In the genomic region with DNA sequence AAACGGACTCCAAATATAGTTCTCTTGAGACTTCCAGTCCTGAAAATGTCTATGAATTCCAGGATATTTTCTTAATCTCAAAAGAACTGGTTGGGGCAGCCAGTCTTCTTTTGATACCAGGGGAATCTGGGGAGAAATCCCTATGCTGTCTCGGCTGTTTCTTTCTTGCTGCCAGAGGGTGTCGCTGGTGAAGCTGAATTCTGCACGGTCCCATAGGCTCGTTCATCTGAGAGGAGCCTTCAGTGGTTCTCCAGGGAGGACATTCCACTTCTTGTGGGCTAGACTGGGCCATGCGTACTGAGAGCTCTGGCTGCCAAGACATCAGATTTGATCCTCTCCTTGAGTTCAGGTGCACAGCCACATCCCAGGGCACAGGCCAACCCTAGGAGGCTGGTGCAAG, we compare ENCODE assay signal across 9 cellular contexts.
DNase-seq lines count a peak whose midpoint lies in the region; ATAC-seq and TF ChIP-seq lines count a peak whose summit lies in the region.
"Had no signal": no experiment of that assay in that cellular context is flagged by ENCODE, and none has a peak within 500 bp of the region (broad histone marks: within the 10 kb centered on the region; RNA-seq: fewer than 3 reads in every experiment).

No MANE protein-coding gene starts in this region.

- no peaks in the 10 kb centered on the region for H3K36me3 ChIP-seq in HEK293 (ENCODE audit: control insufficient read depth in 2 of 2, insufficient read depth in 1 of 2, low read length in 2 of 2)

- ATAC-seq in HG02870 (IDR thresholded peaks at IDR 0.05; ENCODE audit: unreplicated experiment), result no peak
- no peak for ATAC-seq in GM19467 (IDR thresholded peaks at IDR 0.05; ENCODE audit: unreplicated experiment)
- ATAC-seq: activated T-cell treated with anti-CD3 and anti-CD28 coated beads, Interleukin-2, amount 50 U/mL, for 72 hours had no signal

- H3K9me3 ChIP-seq in HEK293 (ENCODE audit: control insufficient read depth, insufficient read depth, low read depth, low read length), result no peaks in the 10 kb centered on the region

- peak; percentile 42 for TF ChIP-seq CTCF in HEK293 (tag by site-specific recombination; IDR thresholded peaks at IDR 0.05)
- peak; percentile 63 for TF ChIP-seq CTCF in astrocyte of the cerebellum (IDR thresholded peaks at IDR 0.05; ENCODE audit: low read depth, low read length, missing control alignments)

- H3K4me3 ChIP-seq in HEK293 (ENCODE audit: low read depth, low read length) (no peak overlapping the region), astrocyte of the cerebellum (ENCODE audit: low read depth, low read length) (no peak overlapping the region)

- H3K4me1 ChIP-seq in HEK293 (ENCODE audit: control insufficient read depth, insufficient read depth, low read length), result no peaks in the 10 kb centered on the region

- DNase-seq in AG08395 (ENCODE audit: low spot score) (peak; percentile 60), astrocyte of the cerebellum (ENCODE audit: low read depth) (peak; percentile 20), iris pigment epithelial cell (ENCODE audit: low read depth) (peak; percentile 42), occipital lobe (lab: John Stamatoyannopoulos, UW) (no peak)
- no peak for DNase-seq in activated CD4-positive, CD25-positive, alpha-beta regulatory T cell (lab: John Stamatoyannopoulos, UW)
- DNase-seq: activated T-cell treated with anti-CD3 and anti-CD28 coated beads, Interleukin-2, amount 50 U/mL, for 72 hours had no signal

- in situ Hi-C loops in astrocyte of the cerebellum (cut with HindIII; ENCODE audit: low sequenced_read_pairs), result no loop called here

- POLR2A ChIA-PET in HEK293 (lab: Yijun Ruan, JAX), result no interaction called here

- CTCF ChIA-PET in HEK293 (lab: Yijun Ruan, JAX), result interaction anchor here (0.6 to 2.5 kb wide), 14 partner anchors 17 to 1845 kb away, joined by 3 to 9 read pairs (median 4); no protein-coding TSS in a partner anchor

- no peak overlapping the region for H3K27ac ChIP-seq in HEK293 (ENCODE audit: extremely low read depth, low read depth, low read length)

TF ChIP-seq in HEK293, 187 proteins besides CTCF, POLR2A, EP300 and RAD21:
- TF ChIP-seq ZNF621 (tag by site-specific recombination; IDR thresholded peaks at IDR 0.05) (no peak), ZNF2 (tag by site-specific recombination; IDR thresholded peaks at IDR 0.05) (peak; percentile 93), ZNF654 (tag by site-specific recombination; IDR thresholded peaks at IDR 0.05; ENCODE audit: low read depth) (peak; percentile 81)
TF ChIP-seq in HEK293: peak in this region for 2.

Comparison
In these comparisons a context has a peak if more than half of its experiments do, and no peak if none do; other contexts are left out.
1. DNase-seq: peak in AG08395 (single experiment), astrocyte of the cerebellum (single experiment) and iris pigment epithelial cell (single experiment); none in occipital lobe (single experiment) and activated CD4-positive, CD25-positive, alpha-beta regulatory T cell (0 of 4).